ENCODE assay signal across 13 cellular contexts in the genomic region with DNA sequence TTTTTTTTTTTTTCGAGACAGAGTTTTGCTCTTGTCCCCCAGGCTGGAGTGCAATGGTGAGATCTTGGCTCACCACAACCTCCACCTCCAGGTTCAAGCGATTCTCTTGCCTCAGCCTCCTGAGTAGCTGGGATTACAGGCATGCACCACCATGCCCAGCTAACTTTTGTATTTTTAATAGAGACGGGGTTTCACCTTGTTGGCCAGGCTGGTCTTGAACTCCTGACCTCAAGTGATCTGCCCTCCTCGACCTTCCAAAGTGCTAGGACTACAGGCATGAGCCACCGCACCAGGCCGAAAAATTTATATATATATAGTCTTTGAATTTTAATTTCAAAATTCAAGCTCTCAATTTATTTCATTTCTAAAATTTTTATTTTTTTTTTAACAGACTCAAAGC. TPM values are rescaled to one million over a fixed set of nuclear protein-coding genes. Genes with fewer than 3 reads are reported as not detected.
"Had no signal": no experiment of that assay in that cellular context is flagged by ENCODE, and none has a peak within 500 bp of the region (broad histone marks: within the 10 kb centered on the region; RNA-seq: fewer than 3 reads in every experiment).

No MANE protein-coding gene starts in this region.

RNA-seq across cellular contexts. Expression of a gene that starts 6.2 kb away (rescaled TPM):
- total RNA-seq: stomach, subcutaneous adipose tissue, suprapubic skin, temporal lobe, thoracic aorta, thyroid gland, tibial nerve, transverse colon, upper lobe of right lung, ureter, urinary bladder, uterus, vagina had no signal
